18 cellular contexts compared by ENCODE assay signal in the genomic region with DNA sequence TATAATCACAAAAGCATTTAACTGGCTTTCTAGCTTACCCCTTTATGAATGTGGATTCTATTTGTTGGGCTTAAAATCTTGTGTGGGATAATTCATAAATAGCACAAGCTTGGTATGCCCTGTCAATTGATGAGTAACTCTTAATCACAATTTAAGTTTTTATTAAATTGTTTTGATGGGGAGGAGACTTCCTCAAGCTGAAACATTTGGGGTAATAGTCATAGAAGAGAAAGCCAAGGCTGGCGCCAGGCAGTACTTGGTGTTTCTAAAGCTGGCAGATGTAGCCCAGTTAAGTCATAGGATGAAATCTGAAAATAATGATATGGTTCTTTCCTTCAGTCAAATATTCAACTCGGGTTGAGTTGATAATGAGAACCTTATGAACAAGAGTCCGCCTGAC.
DNase-seq lines count a peak whose midpoint lies in the region; ATAC-seq, FAIRE-seq and TF ChIP-seq lines count a peak whose summit lies in the region.
"Had no signal": no experiment of that assay in that cellular context is flagged by ENCODE, and none has a peak within 500 bp of the region (broad histone marks: within the 10 kb centered on the region; RNA-seq: fewer than 3 reads in every experiment).

No MANE protein-coding gene starts in this region.

- no peak for TF ChIP-seq CTCF in brain microvascular endothelial cell (IDR thresholded peaks at IDR 0.05; ENCODE audit: low read depth, low read length, missing control alignments)
- no peak for TF ChIP-seq CTCF in HepG2 (CRISPR knock-in tag; IDR thresholded peaks at IDR 0.05)

- no peak overlapping the region for H2BK12ac ChIP-seq in mesenchymal stem cell (ENCODE audit: low read length in 2 of 2)

- H3K4me1 ChIP-seq in mesenchymal stem cell (ENCODE audit: control insufficient read depth, insufficient read depth, low read depth, low read length) (no peaks in the 10 kb centered on the region), HepG2 (ENCODE audit: insufficient read depth, low read length) (no peaks in the 10 kb centered on the region)
- H3K4me1 ChIP-seq: left ventricle myocardium inferior, sigmoid colon had no signal

- H3K9ac ChIP-seq in mesenchymal stem cell (ENCODE audit: low read length) (peak overlapping the region; percentile 63), HepG2 (ENCODE audit: insufficient read depth, low read depth, low read length) (no peak overlapping the region)

- no peaks in the 10 kb centered on the region for H3K36me3 Mint-ChIP-seq in activated naive CD8-positive, alpha-beta T cell treated with anti-CD3 and anti-CD28 coated beads, Interleukin-2, amount 50 U/mL, for 24 hours (ENCODE audit: low read depth)

- no peak overlapping the region for H2BK15ac ChIP-seq in mesenchymal stem cell (ENCODE audit: low read depth, poor library complexity, severe bottlenecking)

- no peaks in the 10 kb centered on the region for H3K4me1 Mint-ChIP-seq in activated naive CD8-positive, alpha-beta T cell treated with anti-CD3 and anti-CD28 coated beads, Interleukin-2, amount 50 U/mL, for 24 hours

- H3K27ac ChIP-seq in brain microvascular endothelial cell (peak overlapping the region; percentile 69), mesenchymal stem cell (ENCODE audit: low read length, poor library complexity, severe bottlenecking) (no peak overlapping the region), HepG2 (ENCODE audit: extremely low read length, insufficient read depth, low read length) (no peak overlapping the region)
- H3K27ac ChIP-seq: C4-2B, left ventricle myocardium inferior, sigmoid colon had no signal

- H3K36me3 ChIP-seq in brain microvascular endothelial cell (replicated peaks) (no peaks in the 10 kb centered on the region), mesenchymal stem cell (ENCODE audit: control insufficient read depth in 1 of 2, insufficient read depth in 2 of 2, low read depth in 1 of 2, low read length in 2 of 2) (peaks cover 8 to 11% of the 10 kb centered on the region in 2 experiments), HepG2 (replicated peaks in 1 of 2; ENCODE audit: control insufficient read depth in 1 of 2, insufficient read depth in 2 of 2, low read length in 2 of 2) (no peaks in the 10 kb centered on the region)
- H3K36me3 ChIP-seq: left ventricle myocardium inferior, sigmoid colon had no signal

- H3K4me3 Mint-ChIP-seq in activated naive CD8-positive, alpha-beta T cell treated with anti-CD3 and anti-CD28 coated beads, Interleukin-2, amount 50 U/mL, for 24 hours: no peak overlapping the region
- H3K4me3 Mint-ChIP-seq: activated naive CD4-positive, alpha-beta T cell treated with anti-CD3 and anti-CD28 coated beads for 36 hours had no signal

- no peak overlapping the region for H2BK120ac ChIP-seq in mesenchymal stem cell (ENCODE audit: low read depth, low read length)

- FAIRE-seq in HepG2 (lab: Jason Lieb, UNC): no peak

- H3K79me2 ChIP-seq in HepG2 (ENCODE audit: insufficient read depth, low read length): no peaks in the 10 kb centered on the region

- no peak overlapping the region for H3K4ac ChIP-seq in mesenchymal stem cell (ENCODE audit: low read depth in 1 of 2, low read length in 2 of 2)

- H3K4me2 ChIP-seq in mesenchymal stem cell (ENCODE audit: low read length, poor library complexity, severe bottlenecking) (no peak overlapping the region), HepG2 (ENCODE audit: low read depth, low read length) (no peak overlapping the region)

- no peak overlapping the region for H3K23ac ChIP-seq in mesenchymal stem cell (ENCODE audit: low read length in 2 of 2)

- no peak overlapping the region for H2AK5ac ChIP-seq in mesenchymal stem cell (ENCODE audit: low read length, severe bottlenecking)

- no peak overlapping the region for H2BK5ac ChIP-seq in mesenchymal stem cell (ENCODE audit: low read depth, low read length, poor library complexity, severe bottlenecking)

- H3K27me3 ChIP-seq in brain microvascular endothelial cell (replicated peaks) (no peaks in the 10 kb centered on the region), mesenchymal stem cell (ENCODE audit: control insufficient read depth in 1 of 2, insufficient read depth in 1 of 2, low read length in 2 of 2) (no peaks in the 10 kb centered on the region), HepG2 (ENCODE audit: control insufficient read depth in 1 of 2, insufficient read depth in 2 of 2, low read length in 2 of 2) (no peaks in the 10 kb centered on the region)
- H3K27me3 ChIP-seq: sigmoid colon had no signal

- WGBS in mesenchymal stem cell: 93% methylated on average over 3 of the region's 3 CpGs
- 0% methylated on average over 3 of the region's 3 CpGs for WGBS in HepG2 (ENCODE audit: low lambda C conversion rate)

- peaks cover 11% of the 10 kb centered on the region for H3K79me1 ChIP-seq in mesenchymal stem cell (replicated peaks; ENCODE audit: low read length, poor library complexity, severe bottlenecking)

- DNase-seq in Ammon's horn (ENCODE audit: low spot score) (peak; percentile 29), LHCN-M2 (ENCODE audit: low read depth) (peak; percentile 94), brain microvascular endothelial cell (peak; percentile 72), mesenchymal stem cell (no peak), NCI-H1092 treated with DMSO at 0.1 percent for 48 hours (lab: John Stamatoyannopoulos, UW) (no peak), HT-29 (ENCODE audit: low spot score) (no peak), HepG2 (ENCODE audit: low spot score) (no peak)
- DNase-seq in activated naive CD8-positive, alpha-beta T cell treated with anti-CD3 and anti-CD28 coated beads, Interleukin-2, amount 50 U/mL, for 24 hours: no peak
- DNase-seq: activated naive CD4-positive, alpha-beta T cell treated with anti-CD3 and anti-CD28 coated beads for 36 hours; caudate nucleus; effector CD8-positive, alpha-beta T cell; left ventricle myocardium inferior; NCI-H1694; NCI-H446 treated with DMSO at 0.1 percent for 48 hours; SIG-M5; sigmoid colon; stimulated activated CD4-positive, alpha-beta T cell treated with anti-CD3 and anti-CD28 coated beads, Interleukin-4, amount 100 ng/mL, for 24 hours had no signal

- H3K4me3 ChIP-seq in brain microvascular endothelial cell (ENCODE audit: low read depth, low read length) (no peak overlapping the region), mesenchymal stem cell (ENCODE audit: insufficient read depth in 1 of 2, low read depth in 1 of 2, low read length in 2 of 2) (no peak overlapping the region), HepG2 (replicated peaks in 1 of 3; ENCODE audit: insufficient read depth in 1 of 3, low read depth in 2 of 3, low read length in 3 of 3) (no peak overlapping the region)
- H3K4me3 ChIP-seq: left ventricle myocardium inferior, sigmoid colon had no signal

- no peak overlapping the region for H3K18ac ChIP-seq in mesenchymal stem cell (ENCODE audit: low read depth in 1 of 2, low read length in 2 of 2)

- H4K8ac ChIP-seq in mesenchymal stem cell (ENCODE audit: low read length): no peak overlapping the region

- H2AFZ ChIP-seq in mesenchymal stem cell (ENCODE audit: low read depth, low read length) (no peak overlapping the region), HepG2 (ENCODE audit: low read length) (no peak overlapping the region)

- H3K27me3 Mint-ChIP-seq in activated naive CD8-positive, alpha-beta T cell treated with anti-CD3 and anti-CD28 coated beads, Interleukin-2, amount 50 U/mL, for 24 hours: no peaks in the 10 kb centered on the region

- no TSS peak for BruUV-seq in HepG2 (replicated peaks; lab: Mats Ljungman, UMichigan)

- CTCF ChIA-PET in HepG2 (lab: Yijun Ruan, JAX; ENCODE audit: low intra/inter-chr PET ratio, low total read pairs): no interaction called here

- no peaks in the 10 kb centered on the region for H4K20me1 ChIP-seq in HepG2 (ENCODE audit: insufficient read depth, low read length)

- no peak overlapping the region for H4K91ac ChIP-seq in mesenchymal stem cell (ENCODE audit: low read length)

- TF ChIP-seq POLR2A in HepG2 (IDR thresholded peaks at IDR 0.05; ENCODE audit: insufficient read depth in 1 of 2, low read depth in 2 of 2, low read length in 2 of 2): no peak

- TF ChIP-seq EP300 in HepG2 (IDR thresholded peaks at IDR 0.05; ENCODE audit: low read depth in 2 of 2, low read length in 2 of 2): no peak
- TF ChIP-seq EP300 in HepG2 (CRISPR knock-in tag; IDR thresholded peaks at IDR 0.05; ENCODE audit: borderline replicate concordance): no peak

- H3K9me3 ChIP-seq in mesenchymal stem cell (ENCODE audit: control insufficient read depth, low read length) (peaks cover 11% of the 10 kb centered on the region), HepG2 (ENCODE audit: low read length) (no peaks in the 10 kb centered on the region; the same call in 1 of the 2 replicates)
- H3K9me3 ChIP-seq: sigmoid colon had no signal

- in situ Hi-C loops in brain microvascular endothelial cell (cut with HindIII; ENCODE audit: low pct_ligation_motif_present, low sequenced_read_pairs): no loop called here
- in situ Hi-C loops in HepG2 (cut with HindIII; ENCODE audit: extremely low pct_ligation_motif_present, low pct_unique_long_range_greater_than_20kb): no loop called here

- H3K9me3 Mint-ChIP-seq in activated naive CD8-positive, alpha-beta T cell treated with anti-CD3 and anti-CD28 coated beads, Interleukin-2, amount 50 U/mL, for 24 hours: peaks cover 5% of the 10 kb centered on the region

- POLR2A ChIA-PET in HepG2 (lab: Yijun Ruan, JAX): no interaction called here

- intact Hi-C loops in HepG2 (cut with micrococcal nuclease; ENCODE audit: unreplicated experiment): no loop called here

- ATAC-seq in activated naive CD8-positive, alpha-beta T cell treated with anti-CD3 and anti-CD28 coated beads, Interleukin-2, amount 50 U/mL, for 24 hours: no peak
- no peak for ATAC-seq in HepG2

- no peak for TF ChIP-seq RAD21 in HepG2 (CRISPR knock-in tag; IDR thresholded peaks at IDR 0.05)

- no peak overlapping the region for H3K14ac ChIP-seq in mesenchymal stem cell (ENCODE audit: low read length in 2 of 2)

- no peak overlapping the region for H3K27ac Mint-ChIP-seq in activated naive CD8-positive, alpha-beta T cell treated with anti-CD3 and anti-CD28 coated beads, Interleukin-2, amount 50 U/mL, for 24 hours
- H3K27ac Mint-ChIP-seq: activated naive CD4-positive, alpha-beta T cell treated with anti-CD3 and anti-CD28 coated beads for 36 hours had no signal

TF ChIP-seq in HepG2, 621 proteins besides CTCF, POLR2A, EP300 and RAD21 (continues in another document):
- TF ChIP-seq ESRRA (CRISPR knock-in tag; IDR thresholded peaks at IDR 0.05; ENCODE audit: low read depth) (no peak), CHD4 (IDR thresholded peaks at IDR 0.05; ENCODE audit: borderline replicate concordance, low read length) (no peak), ELF3 (CRISPR knock-in tag; IDR thresholded peaks at IDR 0.05) (no peak), GFI1 (CRISPR knock-in tag; IDR thresholded peaks at IDR 0.05; ENCODE audit: borderline replicate concordance) (no peak), ZNF772 (CRISPR knock-in tag; IDR thresholded peaks at IDR 0.05) (no peak), KLF15 (CRISPR knock-in tag; IDR thresholded peaks at IDR 0.05; ENCODE audit: borderline replicate concordance) (no peak)
- TF ChIP-seq, protein P1, sequence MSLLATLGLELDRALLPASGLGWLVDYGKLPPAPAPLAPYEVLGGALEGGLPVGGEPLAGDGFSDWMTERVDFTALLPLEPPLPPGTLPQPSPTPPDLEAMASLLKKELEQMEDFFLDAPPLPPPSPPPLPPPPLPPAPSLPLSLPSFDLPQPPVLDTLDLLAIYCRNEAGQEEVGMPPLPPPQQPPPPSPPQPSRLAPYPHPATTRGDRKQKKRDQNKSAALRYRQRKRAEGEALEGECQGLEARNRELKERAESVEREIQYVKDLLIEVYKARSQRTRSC (CRISPR knock-in tag; IDR thresholded peaks at IDR 0.05; ENCODE audit: low read depth): no peak

Comparison
In these comparisons a context has a peak if more than half of its experiments do, and no peak if none do; other contexts are left out.
1. DNase-seq: peak in Ammon's horn (single experiment), LHCN-M2 (single experiment) and brain microvascular endothelial cell (single experiment); none in mesenchymal stem cell (single experiment), NCI-H1092 treated with DMSO at 0.1 percent for 48 hours (single experiment), activated naive CD8-positive, alpha-beta T cell treated with anti-CD3 and anti-CD28 coated beads, Interleukin-2, amount 50 U/mL, for 24 hours (single experiment), HT-29 (single experiment) and HepG2 (single experiment).